8 cellular contexts compared by ENCODE assay signal in the genomic region with DNA sequence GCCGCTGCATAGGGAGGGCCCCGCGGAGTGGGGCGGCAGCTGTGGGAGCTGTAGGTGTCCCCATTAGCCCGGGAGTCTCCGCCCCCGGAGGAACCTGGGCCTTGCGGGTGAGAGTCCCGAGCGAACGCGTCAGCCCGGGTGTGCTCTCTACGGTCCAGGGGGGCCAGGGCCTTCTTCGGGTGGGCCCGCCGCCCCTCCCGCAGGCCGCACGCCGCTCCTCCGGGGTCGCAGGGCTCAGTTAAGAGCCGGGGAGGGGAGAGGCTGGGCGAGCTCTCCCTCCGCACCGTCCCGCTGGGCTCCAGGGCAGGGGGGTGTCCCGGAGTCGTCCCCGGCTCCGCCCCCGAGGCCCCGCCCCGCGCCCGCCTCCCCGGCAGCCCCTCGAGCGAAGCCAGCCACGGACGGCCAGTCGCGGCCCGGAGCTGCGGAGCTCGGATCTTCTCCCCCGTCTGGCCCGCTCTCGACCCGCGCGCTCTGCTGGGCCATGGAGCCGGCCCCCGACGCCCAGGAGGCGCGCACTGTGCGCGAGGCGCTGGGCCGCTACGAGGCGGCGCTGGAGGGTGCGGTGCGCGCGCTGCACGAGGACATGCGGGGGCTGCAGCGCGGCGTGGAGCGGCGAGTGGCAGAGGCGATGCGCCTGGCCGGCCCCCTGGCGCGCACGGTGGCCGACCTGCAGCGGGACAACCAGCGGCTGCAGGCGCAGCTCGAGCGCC. TPM values are rescaled to one million over a fixed set of nuclear protein-coding genes. Genes with fewer than 3 reads are reported as not detected.
DNase-seq lines count a peak whose midpoint lies in the region; ATAC-seq and TF ChIP-seq lines count a peak whose summit lies in the region.

TSS of gene SMTNL2 (plus strand) at position 405 of the 710 bp plus-strand sequence. CDS start at position 482, 77 bp downstream.

- CTCF ChIA-PET in CD8-positive, alpha-beta T cell (lab: Charles Lee) = interaction anchor here (1.2 kb wide), 1 partner anchor 22 kb away, joined by 4 read pairs; no protein-coding TSS in a partner anchor

- peak within 1 kb of the TSS; percentile 64 for H3K9ac ChIP-seq in NT2/D1 (ENCODE audit: insufficient read length, low read depth)

- TF ChIP-seq CTCF in CD8-positive, alpha-beta T cell (IDR thresholded peaks at IDR 0.05) = no peak
- TF ChIP-seq CTCF in esophagus muscularis mucosa (IDR thresholded peaks at IDR 0.05) = no peak
- no peak for TF ChIP-seq CTCF in osteocyte (IDR thresholded peaks at IDR 0.05)

- H3K27me3 ChIP-seq in CD8-positive, alpha-beta T cell (ENCODE audit: insufficient read depth, low read length) = no peaks in the 10 kb centered on the region
- H3K27me3 ChIP-seq in NT2/D1 (ENCODE audit: insufficient read depth, insufficient read length) (peaks cover 36% of the 10 kb centered on the region), esophagus muscularis mucosa (peaks cover 0 to 41% (median 9%) of the 10 kb centered on the region in 4 donors)

- TF ChIP-seq EP300 in esophagus muscularis mucosa (IDR thresholded peaks at IDR 0.05) = no peak

- no peaks in the 10 kb centered on the region for H3K9me3 ChIP-seq in CD8-positive, alpha-beta T cell (ENCODE audit: low read length)
- H3K9me3 ChIP-seq in NT2/D1 (ENCODE audit: insufficient read depth, low read length) (no peaks in the 10 kb centered on the region), esophagus muscularis mucosa (no peaks in the 10 kb centered on the region)

- intact Hi-C loops in CD8-positive, alpha-beta T cell (cut with DNase I, micrococcal nuclease) = no loop called here
- intact Hi-C loops in esophagus muscularis mucosa (cut with DNase I) = no loop called here

- no peak within 1 kb of the TSS for H3K27ac Mint-ChIP-seq in CD8-positive, alpha-beta T cell
- H3K27ac Mint-ChIP-seq in osteocyte (ENCODE audit: unreplicated experiment) = no peak within 1 kb of the TSS

- peak within 1 kb of the TSS; percentile 20 for H3K4me3 ChIP-seq in CD8-positive, alpha-beta T cell (ENCODE audit: low read depth, low read length)
- H3K4me3 ChIP-seq in NT2/D1 (ENCODE audit: insufficient read length, low read depth) (peak within 1 kb of the TSS; percentile 36), esophagus muscularis mucosa (peak within 1 kb of the TSS; percentile 63 to 68 (median 66))

- WGBS in esophagus muscularis mucosa = 0% methylated on average over 17 of the region's 88 CpGs

- POLR2A ChIA-PET in CD8-positive, alpha-beta T cell (lab: Charles Lee) = no interaction called here

- peak; percentile 66 for ATAC-seq in CD8-positive, alpha-beta T cell
- ATAC-seq in GM19351 (IDR thresholded peaks at IDR 0.05; ENCODE audit: unreplicated experiment) = no peak

- no peak within 1 kb of the TSS for H3K27ac ChIP-seq in CD8-positive, alpha-beta T cell (ENCODE audit: low read depth, low read length)
- H3K27ac ChIP-seq in esophagus muscularis mucosa (replicated peaks in 1 of 4) = peak within 1 kb of the TSS; percentile 74 to 84 (median 79)

- no peaks in the 10 kb centered on the region for H3K9me3 Mint-ChIP-seq in CD8-positive, alpha-beta T cell
- no peaks in the 10 kb centered on the region for H3K9me3 Mint-ChIP-seq in osteocyte (ENCODE audit: unreplicated experiment)

- H3K4me1 ChIP-seq in CD8-positive, alpha-beta T cell (ENCODE audit: insufficient read depth, low read length) = no peaks in the 10 kb centered on the region
- H3K4me1 ChIP-seq in NT2/D1 (ENCODE audit: insufficient read depth, insufficient read length) = peaks cover 30% of the 10 kb centered on the region
- H3K4me1 ChIP-seq in esophagus muscularis mucosa = peaks cover 28 to 37% (median 33%) of the 10 kb centered on the region in 4 donors

- H3K27me3 Mint-ChIP-seq in CD8-positive, alpha-beta T cell (ENCODE audit: low read depth) = peaks cover 29% of the 10 kb centered on the region
- peaks cover 56% of the 10 kb centered on the region for H3K27me3 Mint-ChIP-seq in osteocyte (ENCODE audit: unreplicated experiment)

- H3K4me1 Mint-ChIP-seq in CD8-positive, alpha-beta T cell (ENCODE audit: low read depth) = peaks cover 8% of the 10 kb centered on the region
- peaks cover 12% of the 10 kb centered on the region for H3K4me1 Mint-ChIP-seq in osteocyte (ENCODE audit: unreplicated experiment)

- peak; percentile 66 for TF ChIP-seq POLR2A in esophagus muscularis mucosa (IDR thresholded peaks at IDR 0.05; ENCODE audit: low read depth)

- H3K36me3 ChIP-seq in CD8-positive, alpha-beta T cell (ENCODE audit: insufficient read depth, low read length) = no peaks in the 10 kb centered on the region
- H3K36me3 ChIP-seq in NT2/D1 (ENCODE audit: insufficient read depth, insufficient read length, low read length) (no peaks in the 10 kb centered on the region), esophagus muscularis mucosa (no peaks in the 10 kb centered on the region)

- H3K4me3 Mint-ChIP-seq in CD8-positive, alpha-beta T cell = peak within 1 kb of the TSS; percentile 82
- peak within 1 kb of the TSS; percentile 74 for H3K4me3 Mint-ChIP-seq in osteocyte (ENCODE audit: unreplicated experiment)

- peak in 3 of 7 experiments; percentile 14 to 40 (median 26) for DNase-seq in CD8-positive, alpha-beta T cell
- DNase-seq in NT2/D1 (ENCODE audit: low read depth, low spot score) (no peak), esophagus muscularis mucosa (ENCODE audit: extremely low spot score) (no peak), osteocyte (ENCODE audit: extremely low spot score, unreplicated experiment) (peak; percentile 83), HPDE6-E6E7 (ENCODE audit: extremely low spot score) (no peak), dedifferentiated amniotic fluid mesenchymal stem cell (ENCODE audit: extremely low spot score) (no peak), cerebellar nuclear complex (lab: John Stamatoyannopoulos, UW) (no peak)

- no peaks in the 10 kb centered on the region for H3K36me3 Mint-ChIP-seq in CD8-positive, alpha-beta T cell
- no peaks in the 10 kb centered on the region for H3K36me3 Mint-ChIP-seq in osteocyte (ENCODE audit: unreplicated experiment)

RNA-seq across cellular contexts. Expression of gene SMTNL2, which starts in this region (rescaled TPM):
- total RNA-seq in CD8-positive, alpha-beta T cell = not detected
- 1 to 10 TPM; 3.0 to 7.2 (median 4.7) TPM for total RNA-seq in esophagus muscularis mucosa
- 1.7 and 2.8 TPM in 2 replicates for total RNA-seq in osteocyte

Comparison
In these comparisons a context has a peak if more than half of its experiments do, and no peak if none do; other contexts are left out.
1. Peak in ATAC-seq and H3K4me3 ChIP-seq in CD8-positive, alpha-beta T cell; RNA of the gene not detected or under 1 TPM.